20 cellular contexts compared by ENCODE assay signal in genomic region chr9:86765040-86765343, GRCh38.
"Had no signal": no experiment of that assay in that cellular context is flagged by ENCODE, and none has a peak within 500 bp of the region (broad histone marks: within the 10 kb centered on the region; RNA-seq: fewer than 3 reads in every experiment).

No MANE protein-coding gene starts in this region.

- H3K9me3 ChIP-seq: esophagus squamous epithelium, left lung, neutrophil, testis, tibial nerve had no signal

- H3K4me1 ChIP-seq: foreskin keratinocyte, testis, tibial nerve had no signal

- H3K4me3 ChIP-seq: esophagus squamous epithelium, left lung, lung, testis, tibial nerve had no signal

- ATAC-seq: effector memory CD8-positive, alpha-beta T cell; foreskin keratinocyte; left lung; stimulated activated memory B cell treated with anti-CD40 and anti-IgM and Interleukin-4, amounts not matched to agents 10 μg/mL and 1 μg/mL and 100 μg/mL, for 72 hours had no signal

- FAIRE-seq: colon, keratinocyte had no signal

- H3K36me3 ChIP-seq: esophagus squamous epithelium, left lung, neutrophil, tibial nerve had no signal

- H3K27me3 ChIP-seq: esophagus squamous epithelium, foreskin keratinocyte, neutrophil, testis, tibial nerve had no signal

- DNase-seq: cerebellar nuclear complex; effector memory CD8-positive, alpha-beta T cell; esophagus squamous epithelium; foreskin keratinocyte; immature natural killer cell; left lung; mesendoderm; naive B cell; nephron progenitor cell; posterior cingulate gyrus; stimulated activated CD4-positive, alpha-beta T cell treated with anti-CD3 and anti-CD28 coated beads, Interleukin-4, amount 100 ng/mL, for 1 hour; stimulated activated CD8-positive, alpha-beta memory T cell treated with anti-CD3 and anti-CD28 coated beads, Interleukin-4, amount 100 ng/mL, for 48 hours; testis had no signal

- H3K27ac ChIP-seq: epithelial cell of prostate, left lung, neutrophil, testis, tibial nerve had no signal
